In genomic region chr6:84317463-84317862, GRCh38 we compare ENCODE assay signal across 9 cellular contexts.
"Had no signal": no experiment of that assay in that cellular context is flagged by ENCODE, and none has a peak within 500 bp of the region (broad histone marks: within the 10 kb centered on the region; RNA-seq: fewer than 3 reads in every experiment).

No MANE protein-coding gene starts in this region.

- H3K4me3 ChIP-seq: GM23248, GM23338, HAP-1 had no signal

- H3K27ac ChIP-seq: GM23248 had no signal

- DNase-seq: GM23248, GOT3, H7, H9, HCEC 1CT, HFFc6 had no signal

- H3K36me3 ChIP-seq: HAP-1 had no signal

- H3K4me1 ChIP-seq: HAP-1 had no signal

- ATAC-seq: GM23338, HCT116 had no signal

- H3K9me3 ChIP-seq: HAP-1 had no signal
